ENCODE assay signal across 1 cellular context in the genomic region with DNA sequence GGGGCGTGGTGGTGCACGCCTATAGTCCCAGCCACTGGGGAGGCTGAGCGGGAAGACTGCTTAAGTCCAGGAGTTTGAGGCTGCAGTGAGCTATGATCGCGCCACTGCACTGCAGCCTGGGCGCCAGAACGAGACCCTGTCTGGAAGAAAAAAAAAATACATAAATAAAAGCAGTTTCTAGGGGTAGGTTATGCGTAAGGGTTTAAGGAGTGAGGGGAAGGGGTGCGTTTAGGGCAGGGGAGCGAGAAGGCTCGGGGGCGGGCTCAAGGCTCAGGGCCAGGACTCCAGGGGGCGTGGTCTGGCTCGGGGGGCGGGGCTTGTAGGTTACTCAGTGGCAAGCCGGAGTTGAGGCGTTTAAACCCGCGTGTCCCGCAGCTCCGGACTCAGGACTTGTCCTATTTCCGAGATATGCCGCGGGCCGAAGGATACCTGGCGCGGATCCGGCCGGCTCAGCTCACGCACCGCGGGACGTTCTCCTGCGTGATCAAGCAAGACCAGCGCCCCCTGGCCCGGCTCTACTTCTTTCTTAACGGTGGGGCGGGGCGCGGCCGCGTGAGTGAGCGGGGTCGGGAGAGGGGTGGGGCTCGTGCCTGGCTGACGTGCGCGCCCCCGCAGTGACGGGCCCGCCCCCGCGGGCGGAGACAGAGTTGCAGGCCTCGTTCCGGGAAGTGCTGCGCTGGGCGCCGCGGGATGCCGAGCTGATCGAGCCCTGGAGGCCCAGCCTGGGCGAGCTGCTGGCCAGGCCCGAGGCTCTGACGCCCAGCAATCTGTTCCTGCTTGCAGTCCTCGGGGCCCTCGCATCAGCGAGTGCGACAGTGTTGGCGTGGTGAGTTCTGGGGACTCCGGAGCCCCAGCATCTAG.
TF ChIP-seq lines count a peak whose summit lies in the region.

No MANE protein-coding gene starts in this region.

TF ChIP-seq in SK-N-SH, 30 proteins besides CTCF, POLR2A, EP300 and RAD21:
- TF ChIP-seq, protein P1, sequence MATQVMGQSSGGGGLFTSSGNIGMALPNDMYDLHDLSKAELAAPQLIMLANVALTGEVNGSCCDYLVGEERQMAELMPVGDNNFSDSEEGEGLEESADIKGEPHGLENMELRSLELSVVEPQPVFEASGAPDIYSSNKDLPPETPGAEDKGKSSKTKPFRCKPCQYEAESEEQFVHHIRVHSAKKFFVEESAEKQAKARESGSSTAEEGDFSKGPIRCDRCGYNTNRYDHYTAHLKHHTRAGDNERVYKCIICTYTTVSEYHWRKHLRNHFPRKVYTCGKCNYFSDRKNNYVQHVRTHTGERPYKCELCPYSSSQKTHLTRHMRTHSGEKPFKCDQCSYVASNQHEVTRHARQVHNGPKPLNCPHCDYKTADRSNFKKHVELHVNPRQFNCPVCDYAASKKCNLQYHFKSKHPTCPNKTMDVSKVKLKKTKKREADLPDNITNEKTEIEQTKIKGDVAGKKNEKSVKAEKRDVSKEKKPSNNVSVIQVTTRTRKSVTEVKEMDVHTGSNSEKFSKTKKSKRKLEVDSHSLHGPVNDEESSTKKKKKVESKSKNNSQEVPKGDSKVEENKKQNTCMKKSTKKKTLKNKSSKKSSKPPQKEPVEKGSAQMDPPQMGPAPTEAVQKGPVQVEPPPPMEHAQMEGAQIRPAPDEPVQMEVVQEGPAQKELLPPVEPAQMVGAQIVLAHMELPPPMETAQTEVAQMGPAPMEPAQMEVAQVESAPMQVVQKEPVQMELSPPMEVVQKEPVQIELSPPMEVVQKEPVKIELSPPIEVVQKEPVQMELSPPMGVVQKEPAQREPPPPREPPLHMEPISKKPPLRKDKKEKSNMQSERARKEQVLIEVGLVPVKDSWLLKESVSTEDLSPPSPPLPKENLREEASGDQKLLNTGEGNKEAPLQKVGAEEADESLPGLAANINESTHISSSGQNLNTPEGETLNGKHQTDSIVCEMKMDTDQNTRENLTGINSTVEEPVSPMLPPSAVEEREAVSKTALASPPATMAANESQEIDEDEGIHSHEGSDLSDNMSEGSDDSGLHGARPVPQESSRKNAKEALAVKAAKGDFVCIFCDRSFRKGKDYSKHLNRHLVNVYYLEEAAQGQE (IDR thresholded peaks at IDR 0.05; ENCODE audit: low read depth, low read length): no peak
- TF ChIP-seq YY1 (IDR thresholded peaks at IDR 0.05; ENCODE audit: low read depth) (no peak), JUND (IDR thresholded peaks at IDR 0.05) (no peak), RFX5 (IDR thresholded peaks at IDR 0.05; ENCODE audit: low read length) (no peak), MEF2A (IDR thresholded peaks at IDR 0.05; ENCODE audit: borderline replicate concordance, low read depth) (no peak), GATA2 (CRISPR knock-in tag; IDR thresholded peaks at IDR 0.05) (no peak), GABPA (IDR thresholded peaks at IDR 0.05; ENCODE audit: low read depth) (no peak), CHD2 (IDR thresholded peaks at IDR 0.05; ENCODE audit: low read length, partially characterized antibody) (peak; percentile 37), ELF1 (IDR thresholded peaks at IDR 0.05) (peak; percentile 57), RXRA (IDR thresholded peaks at IDR 0.05; ENCODE audit: borderline replicate concordance, low read depth) (no peak), TAF1 (IDR thresholded peaks at IDR 0.05; ENCODE audit: borderline replicate concordance, low read depth, low read length) (peak; percentile 51; the same call in 1 of the 2 replicates), TEAD4 (IDR thresholded peaks at IDR 0.05; ENCODE audit: borderline replicate concordance, insufficient read depth) (no peak), NRF1 (IDR thresholded peaks at IDR 0.05; ENCODE audit: low read depth, low read length) (no peak; the same call in 1 of the 2 replicates), FOSL2 (IDR thresholded peaks at IDR 0.05; ENCODE audit: borderline replicate concordance, low read depth) (no peak; the same call in 1 of the 2 replicates), SMC3 (IDR thresholded peaks at IDR 0.05; ENCODE audit: low read depth, low read length) (no peak; the same call in 1 of the 2 replicates), SIN3A (IDR thresholded peaks at IDR 0.05; ENCODE audit: borderline replicate concordance, low read depth, low read length) (no peak), TCF12 (IDR thresholded peaks at IDR 0.05) (0 out of 2 replicates have a peak, but pooled peaks have one; percentile 7), FOXM1 (IDR thresholded peaks at IDR 0.05; ENCODE audit: low read depth) (no peak), POLR2AphosphoS5 (IDR thresholded peaks at IDR 0.05; ENCODE audit: low read depth, low read length) (peak; percentile 80), MXI1 (IDR thresholded peaks at IDR 0.05; ENCODE audit: low read depth, low read length) (peak; percentile 87), EZH2phosphoT487 (IDR thresholded peaks at IDR 0.05; ENCODE audit: borderline replicate concordance, low read depth) (no peak)
- TF ChIP-seq, protein P2, sequence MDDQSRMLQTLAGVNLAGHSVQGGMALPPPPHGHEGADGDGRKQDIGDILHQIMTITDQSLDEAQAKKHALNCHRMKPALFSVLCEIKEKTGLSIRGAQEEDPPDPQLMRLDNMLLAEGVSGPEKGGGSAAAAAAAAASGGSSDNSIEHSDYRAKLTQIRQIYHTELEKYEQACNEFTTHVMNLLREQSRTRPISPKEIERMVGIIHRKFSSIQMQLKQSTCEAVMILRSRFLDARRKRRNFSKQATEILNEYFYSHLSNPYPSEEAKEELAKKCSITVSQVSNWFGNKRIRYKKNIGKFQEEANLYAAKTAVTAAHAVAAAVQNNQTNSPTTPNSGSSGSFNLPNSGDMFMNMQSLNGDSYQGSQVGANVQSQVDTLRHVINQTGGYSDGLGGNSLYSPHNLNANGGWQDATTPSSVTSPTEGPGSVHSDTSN (IDR thresholded peaks at IDR 0.05): peak; percentile 36
- TF ChIP-seq, protein P3, sequence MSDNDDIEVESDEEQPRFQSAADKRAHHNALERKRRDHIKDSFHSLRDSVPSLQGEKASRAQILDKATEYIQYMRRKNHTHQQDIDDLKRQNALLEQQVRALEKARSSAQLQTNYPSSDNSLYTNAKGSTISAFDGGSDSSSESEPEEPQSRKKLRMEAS (IDR thresholded peaks at IDR 0.05; ENCODE audit: low read depth): peak; percentile 67
- TF ChIP-seq, protein P4, sequence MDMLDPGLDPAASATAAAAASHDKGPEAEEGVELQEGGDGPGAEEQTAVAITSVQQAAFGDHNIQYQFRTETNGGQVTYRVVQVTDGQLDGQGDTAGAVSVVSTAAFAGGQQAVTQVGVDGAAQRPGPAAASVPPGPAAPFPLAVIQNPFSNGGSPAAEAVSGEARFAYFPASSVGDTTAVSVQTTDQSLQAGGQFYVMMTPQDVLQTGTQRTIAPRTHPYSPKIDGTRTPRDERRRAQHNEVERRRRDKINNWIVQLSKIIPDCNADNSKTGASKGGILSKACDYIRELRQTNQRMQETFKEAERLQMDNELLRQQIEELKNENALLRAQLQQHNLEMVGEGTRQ (IDR thresholded peaks at IDR 0.05; ENCODE audit: borderline replicate concordance, low read depth, low read length): no peak; the same call in 1 of the 2 replicates
- TF ChIP-seq, protein P5, sequence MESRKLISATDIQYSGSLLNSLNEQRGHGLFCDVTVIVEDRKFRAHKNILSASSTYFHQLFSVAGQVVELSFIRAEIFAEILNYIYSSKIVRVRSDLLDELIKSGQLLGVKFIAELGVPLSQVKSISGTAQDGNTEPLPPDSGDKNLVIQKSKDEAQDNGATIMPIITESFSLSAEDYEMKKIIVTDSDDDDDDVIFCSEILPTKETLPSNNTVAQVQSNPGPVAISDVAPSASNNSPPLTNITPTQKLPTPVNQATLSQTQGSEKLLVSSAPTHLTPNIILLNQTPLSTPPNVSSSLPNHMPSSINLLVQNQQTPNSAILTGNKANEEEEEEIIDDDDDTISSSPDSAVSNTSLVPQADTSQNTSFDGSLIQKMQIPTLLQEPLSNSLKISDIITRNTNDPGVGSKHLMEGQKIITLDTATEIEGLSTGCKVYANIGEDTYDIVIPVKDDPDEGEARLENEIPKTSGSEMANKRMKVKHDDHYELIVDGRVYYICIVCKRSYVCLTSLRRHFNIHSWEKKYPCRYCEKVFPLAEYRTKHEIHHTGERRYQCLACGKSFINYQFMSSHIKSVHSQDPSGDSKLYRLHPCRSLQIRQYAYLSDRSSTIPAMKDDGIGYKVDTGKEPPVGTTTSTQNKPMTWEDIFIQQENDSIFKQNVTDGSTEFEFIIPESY (IDR thresholded peaks at IDR 0.05; ENCODE audit: borderline replicate concordance, low read depth): peak; percentile 35; the same call in 1 of the 2 replicates
- TF ChIP-seq, protein P6, sequence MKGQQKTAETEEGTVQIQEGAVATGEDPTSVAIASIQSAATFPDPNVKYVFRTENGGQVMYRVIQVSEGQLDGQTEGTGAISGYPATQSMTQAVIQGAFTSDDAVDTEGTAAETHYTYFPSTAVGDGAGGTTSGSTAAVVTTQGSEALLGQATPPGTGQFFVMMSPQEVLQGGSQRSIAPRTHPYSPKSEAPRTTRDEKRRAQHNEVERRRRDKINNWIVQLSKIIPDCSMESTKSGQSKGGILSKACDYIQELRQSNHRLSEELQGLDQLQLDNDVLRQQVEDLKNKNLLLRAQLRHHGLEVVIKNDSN (IDR thresholded peaks at IDR 0.05; ENCODE audit: borderline replicate concordance, low read depth): no peak
